12 cellular contexts compared by ENCODE assay signal in the genomic region with DNA sequence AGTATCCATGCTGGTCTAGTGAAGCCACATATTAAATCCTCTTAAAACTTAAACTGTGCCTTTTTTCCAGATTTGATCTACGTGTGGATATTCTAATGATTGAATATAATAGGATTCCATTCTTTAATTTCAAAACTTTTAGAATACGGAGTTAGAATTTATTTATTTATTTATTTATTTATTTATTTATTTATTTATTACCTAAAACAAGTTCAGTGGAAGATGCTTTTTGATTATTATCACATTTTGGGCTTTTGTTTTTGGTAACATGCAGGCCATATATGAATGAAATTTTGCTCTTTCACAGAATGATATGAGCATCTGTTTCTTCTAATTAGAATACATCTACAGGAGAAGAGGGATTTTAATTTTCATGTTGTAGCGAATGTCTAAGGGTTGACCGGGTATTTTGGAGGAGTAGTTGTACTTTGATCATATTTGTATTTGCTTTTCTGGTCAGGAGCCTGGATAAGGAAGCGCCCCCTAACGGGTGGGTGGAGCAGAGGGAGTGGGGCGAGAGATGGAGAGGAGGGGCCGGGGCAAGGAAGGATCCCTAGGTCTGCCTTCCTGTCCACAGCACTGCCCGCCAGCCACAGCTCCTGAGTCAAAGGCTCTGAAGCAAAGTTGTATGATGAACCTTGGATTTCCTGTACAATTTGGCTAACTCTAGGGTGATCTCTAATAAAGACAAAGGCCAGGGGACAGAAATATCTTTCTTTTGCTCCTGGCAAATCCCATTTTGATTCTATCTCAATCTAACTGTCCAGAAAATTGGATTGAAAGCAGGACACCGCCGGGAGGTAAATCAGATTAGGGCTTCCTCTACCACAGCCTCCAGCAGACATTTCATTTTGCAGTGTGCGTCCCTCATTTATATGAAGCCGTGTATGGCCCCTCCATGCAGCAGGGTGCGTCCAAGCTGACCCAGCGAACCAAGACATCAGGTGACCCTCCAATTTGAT.
DNase-seq lines count a peak whose midpoint lies in the region; FAIRE-seq and TF ChIP-seq lines count a peak whose summit lies in the region.
"Had no signal": no experiment of that assay in that cellular context is flagged by ENCODE, and none has a peak within 500 bp of the region (broad histone marks: within the 10 kb centered on the region; RNA-seq: fewer than 3 reads in every experiment).

No MANE protein-coding gene starts in this region.

- DNase-seq in NCI-H82 treated with DMSO at 0.1 percent for 48 hours (lab: John Stamatoyannopoulos, UW; ENCODE audit: unreplicated experiment) (peak; percentile 69), ecto neural progenitor cell (ENCODE audit: low spot score) (peak; percentile 82), osteocyte (ENCODE audit: extremely low spot score, unreplicated experiment) (no peak), GM19238 (ENCODE audit: insufficient read length, low spot score) (no peak), kidney glomerular epithelial cell (lab: John Stamatoyannopoulos, UW) (no peak)
- no peak for DNase-seq in activated T-helper 2 cell treated with anti-CD3 and anti-CD28 coated beads, Interferon-gamma antibody, Interleukin-2, Interleukin-4, amounts not matched to agents 10 μg/mL and 5 μg/mL and 100 μg/mL, durations not matched to agents 14 hours and 24 hours and 36 hours (ENCODE audit: low spot score)
- DNase-seq: naive B cell; NCI-H446; stimulated activated CD4-positive, alpha-beta T cell treated with anti-CD3 and anti-CD28 coated beads, Interleukin-15, amount 100 ng/mL, for 24 hours; stimulated activated naive CD4-positive, alpha-beta T cell treated with Interleukin-2 at 50 U/mL for 16 hours had no signal

- no peak overlapping the region for H3K27ac Mint-ChIP-seq in osteocyte (ENCODE audit: unreplicated experiment)
- no peak overlapping the region for H3K27ac Mint-ChIP-seq in activated T-helper 2 cell treated with anti-CD3 and anti-CD28 coated beads, Interferon-gamma antibody, Interleukin-2, Interleukin-4, amounts not matched to agents 10 μg/mL and 5 μg/mL and 100 μg/mL, durations not matched to agents 14 hours and 24 hours and 36 hours
- H3K27ac Mint-ChIP-seq: IgD-negative memory B cell had no signal

- no peak overlapping the region for H3K4me3 Mint-ChIP-seq in osteocyte (ENCODE audit: unreplicated experiment)
- H3K4me3 Mint-ChIP-seq in activated T-helper 2 cell treated with anti-CD3 and anti-CD28 coated beads, Interferon-gamma antibody, Interleukin-2, Interleukin-4, amounts not matched to agents 10 μg/mL and 5 μg/mL and 100 μg/mL, durations not matched to agents 14 hours and 24 hours and 36 hours (ENCODE audit: low read depth): no peak overlapping the region
- H3K4me3 Mint-ChIP-seq: IgD-negative memory B cell, naive B cell had no signal

- H3K27me3 Mint-ChIP-seq in osteocyte (ENCODE audit: unreplicated experiment): no peaks in the 10 kb centered on the region
- H3K27me3 Mint-ChIP-seq in activated T-helper 2 cell treated with anti-CD3 and anti-CD28 coated beads, Interferon-gamma antibody, Interleukin-2, Interleukin-4, amounts not matched to agents 10 μg/mL and 5 μg/mL and 100 μg/mL, durations not matched to agents 14 hours and 24 hours and 36 hours (ENCODE audit: low read depth): no peaks in the 10 kb centered on the region

- H3K4me1 Mint-ChIP-seq in osteocyte (ENCODE audit: unreplicated experiment): peaks cover 32% of the 10 kb centered on the region
- H3K4me1 Mint-ChIP-seq in activated T-helper 2 cell treated with anti-CD3 and anti-CD28 coated beads, Interferon-gamma antibody, Interleukin-2, Interleukin-4, amounts not matched to agents 10 μg/mL and 5 μg/mL and 100 μg/mL, durations not matched to agents 14 hours and 24 hours and 36 hours (ENCODE audit: low read depth): peaks cover 28% of the 10 kb centered on the region
- H3K4me1 Mint-ChIP-seq: IgD-negative memory B cell had no signal

- peak; percentile 70 for FAIRE-seq in G401.6 (lab: Jason Lieb, UNC)

- H3K36me3 Mint-ChIP-seq in osteocyte (ENCODE audit: unreplicated experiment): peaks cover 7% of the 10 kb centered on the region
- peaks cover 64% of the 10 kb centered on the region for H3K36me3 Mint-ChIP-seq in activated T-helper 2 cell treated with anti-CD3 and anti-CD28 coated beads, Interferon-gamma antibody, Interleukin-2, Interleukin-4, amounts not matched to agents 10 μg/mL and 5 μg/mL and 100 μg/mL, durations not matched to agents 14 hours and 24 hours and 36 hours (ENCODE audit: low read depth)
- H3K36me3 Mint-ChIP-seq: IgD-negative memory B cell, naive B cell had no signal

- peak; percentile 19 for TF ChIP-seq CTCF in osteocyte (IDR thresholded peaks at IDR 0.05)

- no peaks in the 10 kb centered on the region for H3K9me3 Mint-ChIP-seq in osteocyte (ENCODE audit: unreplicated experiment)
- H3K9me3 Mint-ChIP-seq in activated T-helper 2 cell treated with anti-CD3 and anti-CD28 coated beads, Interferon-gamma antibody, Interleukin-2, Interleukin-4, amounts not matched to agents 10 μg/mL and 5 μg/mL and 100 μg/mL, durations not matched to agents 14 hours and 24 hours and 36 hours: peaks cover 17% of the 10 kb centered on the region
- H3K9me3 Mint-ChIP-seq: IgD-negative memory B cell, naive B cell had no signal

- intact Hi-C loops in activated T-helper 2 cell treated with anti-CD3 and anti-CD28 coated beads, Interferon-gamma antibody, Interleukin-2, Interleukin-4, amounts not matched to agents 10 μg/mL and 5 μg/mL and 100 μg/mL, durations not matched to agents 14 hours and 24 hours and 36 hours (cut with micrococcal nuclease): no loop called here

Comparison
In these comparisons a context has a peak if more than half of its experiments do, and no peak if none do; other contexts are left out.
1. DNase-seq: peak in NCI-H82 treated with DMSO at 0.1 percent for 48 hours (single experiment) and ecto neural progenitor cell (single experiment); none in osteocyte (single experiment), GM19238 (single experiment), activated T-helper 2 cell treated with anti-CD3 and anti-CD28 coated beads, Interferon-gamma antibody, Interleukin-2, Interleukin-4, amounts not matched to agents 10 μg/mL and 5 μg/mL and 100 μg/mL, durations not matched to agents 14 hours and 24 hours and 36 hours (single experiment) and kidney glomerular epithelial cell (single experiment).